Comparison of ENCODE assay signal across 18 cellular contexts in the genomic region with DNA sequence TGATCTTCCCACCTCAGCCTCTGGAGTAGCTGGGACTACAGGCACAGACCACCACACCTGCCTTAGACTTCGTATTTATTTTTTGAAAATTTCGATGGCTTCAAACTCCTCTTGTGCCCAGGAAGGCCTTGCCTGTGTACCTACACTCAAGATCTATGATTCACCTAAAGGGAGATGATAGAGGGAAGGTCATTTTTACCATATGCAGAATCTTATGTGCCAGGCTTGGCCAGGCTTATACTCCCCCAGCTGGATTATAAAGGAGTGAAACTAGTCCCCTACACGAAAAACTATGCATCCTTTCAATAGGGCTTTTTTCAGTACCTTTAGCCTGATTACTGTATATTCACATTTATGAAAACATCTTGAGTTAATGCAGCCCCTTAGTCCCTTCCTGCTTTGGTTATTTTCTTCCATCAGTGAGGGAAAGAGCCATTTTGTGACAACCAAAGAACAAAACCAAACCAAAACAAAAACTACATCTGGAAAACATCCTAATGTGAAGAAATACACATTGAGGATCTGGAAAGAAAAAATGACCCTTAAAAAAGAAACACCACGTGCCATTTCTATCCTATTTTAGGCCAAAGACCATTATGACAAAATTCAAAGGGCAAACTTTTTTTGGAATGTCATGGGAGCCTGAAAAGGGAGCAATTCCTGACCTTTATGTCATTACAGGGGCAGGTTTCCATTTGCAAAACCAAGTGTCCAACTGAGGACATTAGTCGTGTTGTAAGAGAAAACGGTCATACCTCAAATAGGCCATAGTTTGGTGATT. TPM values are rescaled to one million over a fixed set of nuclear protein-coding genes. Genes with fewer than 3 reads are reported as not detected.
DNase-seq lines count a peak whose midpoint lies in the region; ATAC-seq and TF ChIP-seq lines count a peak whose summit lies in the region.
"Had no signal": no experiment of that assay in that cellular context is flagged by ENCODE, and none has a peak within 500 bp of the region (broad histone marks: within the 10 kb centered on the region; RNA-seq: fewer than 3 reads in every experiment).

No MANE protein-coding gene starts in this region.

- H3K36me3 ChIP-seq in suprapubic skin: no peaks in the 10 kb centered on the region
- no peaks in the 10 kb centered on the region for H3K36me3 ChIP-seq in PC-9 (ENCODE audit: low read depth)
- no peaks in the 10 kb centered on the region for H3K36me3 ChIP-seq in ovary
- H3K36me3 ChIP-seq: esophagus muscularis mucosa had no signal

- no peaks in the 10 kb centered on the region for H3K27me3 Mint-ChIP-seq in activated naive CD4-positive, alpha-beta T cell treated with anti-CD3 and anti-CD28 coated beads for 36 hours (ENCODE audit: low read depth)
- H3K27me3 Mint-ChIP-seq in activated CD8-positive, alpha-beta T cell treated with anti-CD3 and anti-CD28 coated beads for 36 hours: no peaks in the 10 kb centered on the region
- no peaks in the 10 kb centered on the region for H3K27me3 Mint-ChIP-seq in memory B cell

- TF ChIP-seq EP300 in suprapubic skin (IDR thresholded peaks at IDR 0.05) (no peak), ovary (IDR thresholded peaks at IDR 0.05) (no peak)

- no peak overlapping the region for H2AFZ ChIP-seq in PC-9

- H3K4me3 Mint-ChIP-seq in activated naive CD4-positive, alpha-beta T cell treated with anti-CD3 and anti-CD28 coated beads for 36 hours: peak overlapping the region; percentile 44
- H3K4me3 Mint-ChIP-seq in activated CD8-positive, alpha-beta T cell treated with anti-CD3 and anti-CD28 coated beads for 36 hours: peak overlapping the region; percentile 29
- no peak overlapping the region for H3K4me3 Mint-ChIP-seq in memory B cell

- CTCF ChIA-PET in activated naive CD4-positive, alpha-beta T cell treated with anti-CD3 and anti-CD28 coated beads for 36 hours (lab: Charles Lee): interaction anchor here (0.6 to 4.1 kb wide), 13 partner anchors 9 to 170 kb away, joined by 3 to 53 read pairs (median 5); no protein-coding TSS in a partner anchor
- CTCF ChIA-PET in activated CD8-positive, alpha-beta T cell treated with anti-CD3 and anti-CD28 coated beads for 36 hours (lab: Charles Lee): interaction anchor here (1.5 to 9.4 kb wide), 10 partner anchors 10 to 117 kb away, joined by 4 to 89 read pairs (median 22); a partner anchor contains a TSS
- CTCF ChIA-PET in PC-9 (lab: Charles Lee): no interaction called here

- H3K9me2 ChIP-seq in PC-9 (ENCODE audit: insufficient read depth): no peaks in the 10 kb centered on the region

- H3K79me2 ChIP-seq in PC-9 (ENCODE audit: low read depth): no peaks in the 10 kb centered on the region

- TF ChIP-seq CTCF in activated CD8-positive, alpha-beta T cell treated with anti-CD3 and anti-CD28 coated beads for 36 hours (IDR thresholded peaks at IDR 0.05): no peak
- TF ChIP-seq CTCF in suprapubic skin (IDR thresholded peaks at IDR 0.05) (no peak), PC-9 (conservative IDR thresholded peaks at IDR 0.05) (no peak), ovary (IDR thresholded peaks at IDR 0.05) (no peak)

- H3K4me1 ChIP-seq in suprapubic skin (peaks cover 7% of the 10 kb centered on the region), PC-9 (replicated peaks; ENCODE audit: insufficient read depth) (no peaks in the 10 kb centered on the region; the same call in 1 of the 2 replicates), ovary (ENCODE audit: insufficient read depth) (no peaks in the 10 kb centered on the region)
- H3K4me1 ChIP-seq: esophagus muscularis mucosa, testis had no signal

- H3K27ac Mint-ChIP-seq in activated naive CD4-positive, alpha-beta T cell treated with anti-CD3 and anti-CD28 coated beads for 36 hours: peak overlapping the region; percentile 84
- H3K27ac Mint-ChIP-seq in activated CD8-positive, alpha-beta T cell treated with anti-CD3 and anti-CD28 coated beads for 36 hours: peak overlapping the region; percentile 87
- H3K27ac Mint-ChIP-seq in memory B cell: peak overlapping the region; percentile 88

- H3K27me3 ChIP-seq in suprapubic skin: no peaks in the 10 kb centered on the region
- no peaks in the 10 kb centered on the region for H3K27me3 ChIP-seq in PC-9 (ENCODE audit: insufficient read depth, low read depth)
- no peaks in the 10 kb centered on the region for H3K27me3 ChIP-seq in ovary
- H3K27me3 ChIP-seq: esophagus muscularis mucosa, testis had no signal

- POLR2A ChIA-PET in activated CD8-positive, alpha-beta T cell treated with anti-CD3 and anti-CD28 coated beads for 36 hours (lab: Charles Lee): interaction anchor here (0.7 to 4.6 kb wide), 14 partner anchors 9 to 125 kb away, joined by 3 to 44 read pairs (median 6); a partner anchor contains a TSS
- POLR2A ChIA-PET in PC-9 (lab: Charles Lee; ENCODE audit: unreplicated experiment): no interaction called here

- peaks cover 87% of the 10 kb centered on the region for H3K4me1 Mint-ChIP-seq in activated naive CD4-positive, alpha-beta T cell treated with anti-CD3 and anti-CD28 coated beads for 36 hours (ENCODE audit: low read depth)
- peaks cover 85% of the 10 kb centered on the region for H3K4me1 Mint-ChIP-seq in activated CD8-positive, alpha-beta T cell treated with anti-CD3 and anti-CD28 coated beads for 36 hours (ENCODE audit: low read depth)
- H3K4me1 Mint-ChIP-seq in memory B cell: peaks cover 68% of the 10 kb centered on the region

- TF ChIP-seq POLR2A in suprapubic skin (IDR thresholded peaks at IDR 0.05): no peak
- no peak for TF ChIP-seq POLR2A in ovary (IDR thresholded peaks at IDR 0.05)

- peaks cover 8% of the 10 kb centered on the region for H3K9me3 Mint-ChIP-seq in activated naive CD4-positive, alpha-beta T cell treated with anti-CD3 and anti-CD28 coated beads for 36 hours
- H3K9me3 Mint-ChIP-seq in activated CD8-positive, alpha-beta T cell treated with anti-CD3 and anti-CD28 coated beads for 36 hours: peaks cover 16% of the 10 kb centered on the region
- no peaks in the 10 kb centered on the region for H3K9me3 Mint-ChIP-seq in memory B cell

- H3F3A ChIP-seq in PC-9 (ENCODE audit: insufficient read depth, low read depth): no peaks in the 10 kb centered on the region

- H3K27ac ChIP-seq in suprapubic skin (peak overlapping the region; percentile 57), PC-9 (no peak overlapping the region), ovary (no peak overlapping the region)
- H3K27ac ChIP-seq: esophagus muscularis mucosa, testis had no signal

- WGBS in suprapubic skin: 74% methylated on average over 6 of the region's 6 CpGs
- WGBS in ovary, 3 donors: 62 to 67% (median 66%) methylated on average over 6 of the region's 6 CpGs

- BruUV-seq in PC-9 (replicated peaks; lab: Mats Ljungman, UMichigan): no TSS peak

- no peaks in the 10 kb centered on the region for H3K9me3 ChIP-seq in suprapubic skin
- no peaks in the 10 kb centered on the region for H3K9me3 ChIP-seq in PC-9 (ENCODE audit: insufficient read depth, low read depth)
- no peaks in the 10 kb centered on the region for H3K9me3 ChIP-seq in ovary
- H3K9me3 ChIP-seq: testis had no signal

- no peaks in the 10 kb centered on the region for H4K20me1 ChIP-seq in PC-9 (ENCODE audit: insufficient read depth)

- intact Hi-C loops in activated naive CD4-positive, alpha-beta T cell treated with anti-CD3 and anti-CD28 coated beads for 36 hours (cut with micrococcal nuclease): loop anchor here (1.0 to 2.0 kb wide), 2 partner anchors 8 to 44 kb away; no protein-coding TSS in a partner anchor
- intact Hi-C loops in activated CD8-positive, alpha-beta T cell treated with anti-CD3 and anti-CD28 coated beads for 36 hours (cut with micrococcal nuclease): no loop called here
- intact Hi-C loops in PC-9 (cut with micrococcal nuclease; ENCODE audit: unreplicated experiment) (no loop called here), ovary (cut with DNase I) (no loop called here)

- ATAC-seq in activated CD8-positive, alpha-beta T cell treated with anti-CD3 and anti-CD28 coated beads for 36 hours: peak; percentile 43
- ATAC-seq in memory B cell (ENCODE audit: low read depth): no peak
- ATAC-seq: PC-3 had no signal

- peaks cover 44% of the 10 kb centered on the region for H3K36me3 Mint-ChIP-seq in activated naive CD4-positive, alpha-beta T cell treated with anti-CD3 and anti-CD28 coated beads for 36 hours (ENCODE audit: low read depth)
- H3K36me3 Mint-ChIP-seq in activated CD8-positive, alpha-beta T cell treated with anti-CD3 and anti-CD28 coated beads for 36 hours (ENCODE audit: low read depth): peaks cover 73% of the 10 kb centered on the region
- peaks cover 65% of the 10 kb centered on the region for H3K36me3 Mint-ChIP-seq in memory B cell

- no peak overlapping the region for H3K4me2 ChIP-seq in PC-9

- H3K4me3 ChIP-seq in suprapubic skin: no peak overlapping the region
- H3K4me3 ChIP-seq in PC-9: no peak overlapping the region
- no peak overlapping the region for H3K4me3 ChIP-seq in ovary
- H3K4me3 ChIP-seq: esophagus muscularis mucosa, lung, testis had no signal

- DNase-seq in activated naive CD4-positive, alpha-beta T cell treated with anti-CD3 and anti-CD28 coated beads for 36 hours: no peak
- DNase-seq in activated naive CD4-positive, alpha-beta T cell (lab: John Stamatoyannopoulos, UW): no peak
- DNase-seq in activated CD8-positive, alpha-beta T cell treated with anti-CD3 and anti-CD28 coated beads for 36 hours: no peak
- no peak for DNase-seq in memory B cell (ENCODE audit: low spot score in 2 of 2)
- no peak for DNase-seq in suprapubic skin (ENCODE audit: low spot score in 2 of 2)
- DNase-seq in PC-9: no peak
- no peak for DNase-seq in ovary
- no peak for DNase-seq in germinal center (ENCODE audit: low spot score)
- DNase-seq: amniotic stem cell, cortex of kidney, DMS 273 treated with DMSO at 0.1 percent for 48 hours, H7, NCI-H146, NCI-H510A, PC-3, testis had no signal

RNA-seq across cellular contexts. Expression of a gene that starts 34.7 kb away (rescaled TPM):
- total RNA-seq in activated naive CD4-positive, alpha-beta T cell treated with anti-CD3 and anti-CD28 coated beads for 36 hours: 100 to 1,000 TPM; 111 to 116 TPM
- 10 to 100 TPM; 88.3 to 96.3 TPM for total RNA-seq in activated CD8-positive, alpha-beta T cell treated with anti-CD3 and anti-CD28 coated beads for 36 hours
- 10 to 100 TPM in 3 of 4 donors, 1 to 10 TPM in 1; 3.8 to 12.8 (median 11.4) TPM for total RNA-seq in suprapubic skin
- total RNA-seq in PC-9 (2021): 0.63 and 0.94 TPM in 2 replicates
- 10 to 100 TPM in 1 of 7 donors, 1 to 10 TPM in 6; 1.1 to 14.4 (median 4.5) TPM for total RNA-seq in ovary
- polyA plus RNA-seq in ovary: 1 to 10 TPM; 3.6 to 8.1 TPM

Comparison
In these comparisons a context has a peak if more than half of its experiments do, and no peak if none do; other contexts are left out.
1. RNA of a gene that starts 34.7 kb away (total RNA-seq): 111 to 116 TPM in activated naive CD4-positive, alpha-beta T cell treated with anti-CD3 and anti-CD28 coated beads for 36 hours and 88.3 to 96.3 TPM in activated CD8-positive, alpha-beta T cell treated with anti-CD3 and anti-CD28 coated beads for 36 hours; 3.8 to 12.8 TPM in suprapubic skin, 1.1 to 14.4 TPM in ovary and 0.63 to 0.94 TPM in PC-9; every median in the first group is over 4 times any median in the second.
2. Peak in every context shown above with its lines, with median percentiles within 50 percentile points of each other: H3K27ac Mint-ChIP-seq.